Comparison of ENCODE assay signal across 29 cellular contexts in genomic region chr3:10770981-10771380, GRCh38. TPM values are rescaled to one million over a fixed set of nuclear protein-coding genes. Genes with fewer than 3 reads are reported as not detected.
"Had no signal": no experiment of that assay in that cellular context is flagged by ENCODE, and none has a peak within 500 bp of the region (broad histone marks: within the 10 kb centered on the region; RNA-seq: fewer than 3 reads in every experiment).

No MANE protein-coding gene starts in this region.

- H3K4me3 Mint-ChIP-seq: nephron; stimulated activated naive CD8-positive, alpha-beta T cell treated with anti-CD3 and anti-CD28 coated beads, Interleukin-15, Interleukin-2, amounts not matched to agents 100 ng/mL and 50 ng/mL, for 24 hours; T-helper 17 cell had no signal

- DNase-seq: activated CD4-positive, alpha-beta T cell treated with anti-CD3 and anti-CD28 coated beads for 48 hours; activated CD4-positive, alpha-beta T cell treated with anti-CD3 and anti-CD28 coated beads, Interleukin-2, amount 50 U/mL, for 48 hours; activated T-cell treated with anti-CD3 and anti-CD28 coated beads, Interleukin-2, amount 50 U/mL, for 48 hours; dermis blood vessel endothelial cell; effector CD8-positive, alpha-beta T cell; erythroblast; foreskin fibroblast; heart right ventricle; left ventricle myocardium inferior; SK-N-SH; stimulated activated CD4-positive, alpha-beta T cell treated with anti-CD3 and anti-CD28 coated beads, Interleukin-12 subunit alpha, Interleukin-12 subunit beta, amount 100 ng/mL, for 4 hours; stimulated activated CD4-positive, alpha-beta T cell treated with anti-CD3 and anti-CD28 coated beads, Interleukin-4, amount 100 ng/mL, for 1 hour; SW 1271; T-helper 17 cell; T1000; upper lobe of right lung; WERI-Rb-1 had no signal

- H3K4me1 ChIP-seq: heart right ventricle, left ventricle myocardium inferior, upper lobe of right lung had no signal

- H3K36me3 Mint-ChIP-seq: activated naive CD4-positive, alpha-beta T cell treated with anti-CD3 and anti-CD28 coated beads, Interleukin-2, amount 50 U/mL, for 72 hours had no signal

- H3K36me3 ChIP-seq: heart right ventricle, left ventricle myocardium inferior, upper lobe of right lung, WERI-Rb-1 had no signal

- H3K4me3 ChIP-seq: heart right ventricle, left ventricle myocardium inferior, lung, skin epidermis, upper lobe of right lung had no signal

- H3K9me3 ChIP-seq: SK-N-SH, upper lobe of right lung had no signal

- ATAC-seq: activated CD4-positive, CD25-positive, alpha-beta regulatory T cell treated with anti-CD3 and anti-CD28 coated beads, Interleukin-2, amount 50 U/mL, for 24 hours; activated naive CD4-positive, alpha-beta T cell treated with anti-CD3 and anti-CD28 coated beads, Interleukin-2, amount 50 U/mL, for 72 hours; heart right ventricle; sciatic nerve; T-helper 17 cell; upper lobe of right lung had no signal

- H3K4me1 Mint-ChIP-seq: nephron, T-helper 17 cell had no signal

- H3K27ac Mint-ChIP-seq: activated naive CD4-positive, alpha-beta T cell treated with anti-CD3 and anti-CD28 coated beads, Interleukin-2, amount 50 U/mL, for 72 hours; activated T-helper 2 cell treated with anti-CD3 and anti-CD28 coated beads, Interferon-gamma antibody, Interleukin-2, Interleukin-4, amounts not matched to agents 10 μg/mL and 5 μg/mL and 100 μg/mL, durations not matched to agents 14 hours and 24 hours and 36 hours; nephron; stimulated activated naive CD8-positive, alpha-beta T cell treated with anti-CD3 and anti-CD28 coated beads, Interleukin-15, Interleukin-2, amounts not matched to agents 100 ng/mL and 50 ng/mL, for 24 hours; T-helper 17 cell had no signal

- H3K9me3 Mint-ChIP-seq: activated naive CD4-positive, alpha-beta T cell treated with anti-CD3 and anti-CD28 coated beads, Interleukin-2, amount 50 U/mL, for 72 hours; activated T-helper 2 cell treated with anti-CD3 and anti-CD28 coated beads, Interferon-gamma antibody, Interleukin-2, Interleukin-4, amounts not matched to agents 10 μg/mL and 5 μg/mL and 100 μg/mL, durations not matched to agents 14 hours and 24 hours and 36 hours; nephron; stimulated activated naive CD8-positive, alpha-beta T cell treated with anti-CD3 and anti-CD28 coated beads, Interleukin-15, Interleukin-2, amounts not matched to agents 100 ng/mL and 50 ng/mL, for 24 hours had no signal

- H3K27ac ChIP-seq: heart right ventricle, left ventricle myocardium inferior, skin epidermis, upper lobe of right lung, WERI-Rb-1 had no signal

RNA-seq across cellular contexts. Expression of gene SLC6A11, which starts 45.0 kb away (rescaled TPM):
- total RNA-seq: activated CD8-positive, alpha-beta memory T cell treated with anti-CD3 and anti-CD28 coated beads for 36 hours; activated naive CD4-positive, alpha-beta T cell treated with anti-CD3 and anti-CD28 coated beads, Interleukin-2, amount 50 U/mL, for 72 hours; activated T-helper 2 cell treated with anti-CD3 and anti-CD28 coated beads, Interferon-gamma antibody, Interleukin-2, Interleukin-4, amounts not matched to agents 10 μg/mL and 5 μg/mL and 100 μg/mL, durations not matched to agents 14 hours and 24 hours and 36 hours; dermis blood vessel endothelial cell; glomerular endothelial cell; left ventricle myocardium inferior; osteoblast; renal cortical epithelial cell; T-helper 17 cell had no signal
- polyA plus RNA-seq: heart right ventricle had no signal
